ENCODE assay signal across 11 cellular contexts in genomic region chr11:69912911-69913451, GRCh38.
DNase-seq lines count a peak whose midpoint lies in the region; TF ChIP-seq lines count a peak whose summit lies in the region.
"Had no signal": no experiment of that assay in that cellular context is flagged by ENCODE, and none has a peak within 500 bp of the region (broad histone marks: within the 10 kb centered on the region; RNA-seq: fewer than 3 reads in every experiment).

No MANE protein-coding gene starts in this region.

- DNase-seq in Daoy (ENCODE audit: low read depth), result peak; percentile 49
- DNase-seq in T47D (ENCODE audit: low read depth in 1 of 2, low spot score in 1 of 2), result peak; percentile 59 to 62
- no peak for DNase-seq in neural crest cell (ENCODE audit: low read depth, low spot score)
- no peak for DNase-seq in activated gamma-delta T cell (lab: John Stamatoyannopoulos, UW)
- DNase-seq in GM20000 (ENCODE audit: low spot score), result no peak
- DNase-seq in NCI-H446 (lab: John Stamatoyannopoulos, UW), result no peak
- no peak for DNase-seq in kidney glomerular epithelial cell (lab: John Stamatoyannopoulos, UW)
- DNase-seq: activated T-cell treated with anti-CD3 and anti-CD28 coated beads, Interleukin-2, amount 50 U/mL, for 4 hours; NCI-H1092 treated with DMSO at 0.1 percent for 48 hours; stimulated activated CD4-positive, alpha-beta T cell treated with anti-CD3 and anti-CD28 coated beads, Interleukin-4, amount 100 ng/mL, for 4 hours had no signal

- H3K4me1 Mint-ChIP-seq in neural crest cell, result no peaks in the 10 kb centered on the region

- TF ChIP-seq EP300 in Ishikawa (IDR thresholded peaks at IDR 0.05; ENCODE audit: borderline replicate concordance), result no peak

- in situ Hi-C loops in T47D (cut with HindIII; ENCODE audit: low pct_unique_long_range_greater_than_20kb, low sequenced_read_pairs), result no loop called here

- H3K27me3 Mint-ChIP-seq in neural crest cell (ENCODE audit: low read depth), result peaks cover 29% of the 10 kb centered on the region

- H3K4me3 Mint-ChIP-seq in neural crest cell, result no peak overlapping the region
- H3K4me3 Mint-ChIP-seq: activated T-cell treated with anti-CD3 and anti-CD28 coated beads, Interleukin-2, amount 50 U/mL, for 4 hours had no signal

- no peaks in the 10 kb centered on the region for H3K36me3 Mint-ChIP-seq in neural crest cell (ENCODE audit: low read depth)

- no peaks in the 10 kb centered on the region for H3K9me3 Mint-ChIP-seq in neural crest cell
- H3K9me3 Mint-ChIP-seq: activated T-cell treated with anti-CD3 and anti-CD28 coated beads, Interleukin-2, amount 50 U/mL, for 4 hours had no signal

- TF ChIP-seq RAD21 in Ishikawa (IDR thresholded peaks at IDR 0.05; ENCODE audit: low read depth), result peak; percentile 40; the same call in 1 of the 2 replicates

- TF ChIP-seq CTCF in neural crest cell (conservative IDR thresholded peaks at IDR 0.05), result peak; percentile 34
- no peak for TF ChIP-seq CTCF in GM20000 (IDR thresholded peaks at IDR 0.05; ENCODE audit: extremely low read depth, missing control alignments)

- no peak overlapping the region for H3K27ac Mint-ChIP-seq in neural crest cell (ENCODE audit: unreplicated experiment)

TF ChIP-seq in Ishikawa, 13 proteins besides CTCF, POLR2A, EP300 and RAD21:
- TF ChIP-seq USF1 (IDR thresholded peaks at IDR 0.05), result peak; percentile 67
- TF ChIP-seq, protein P1, sequence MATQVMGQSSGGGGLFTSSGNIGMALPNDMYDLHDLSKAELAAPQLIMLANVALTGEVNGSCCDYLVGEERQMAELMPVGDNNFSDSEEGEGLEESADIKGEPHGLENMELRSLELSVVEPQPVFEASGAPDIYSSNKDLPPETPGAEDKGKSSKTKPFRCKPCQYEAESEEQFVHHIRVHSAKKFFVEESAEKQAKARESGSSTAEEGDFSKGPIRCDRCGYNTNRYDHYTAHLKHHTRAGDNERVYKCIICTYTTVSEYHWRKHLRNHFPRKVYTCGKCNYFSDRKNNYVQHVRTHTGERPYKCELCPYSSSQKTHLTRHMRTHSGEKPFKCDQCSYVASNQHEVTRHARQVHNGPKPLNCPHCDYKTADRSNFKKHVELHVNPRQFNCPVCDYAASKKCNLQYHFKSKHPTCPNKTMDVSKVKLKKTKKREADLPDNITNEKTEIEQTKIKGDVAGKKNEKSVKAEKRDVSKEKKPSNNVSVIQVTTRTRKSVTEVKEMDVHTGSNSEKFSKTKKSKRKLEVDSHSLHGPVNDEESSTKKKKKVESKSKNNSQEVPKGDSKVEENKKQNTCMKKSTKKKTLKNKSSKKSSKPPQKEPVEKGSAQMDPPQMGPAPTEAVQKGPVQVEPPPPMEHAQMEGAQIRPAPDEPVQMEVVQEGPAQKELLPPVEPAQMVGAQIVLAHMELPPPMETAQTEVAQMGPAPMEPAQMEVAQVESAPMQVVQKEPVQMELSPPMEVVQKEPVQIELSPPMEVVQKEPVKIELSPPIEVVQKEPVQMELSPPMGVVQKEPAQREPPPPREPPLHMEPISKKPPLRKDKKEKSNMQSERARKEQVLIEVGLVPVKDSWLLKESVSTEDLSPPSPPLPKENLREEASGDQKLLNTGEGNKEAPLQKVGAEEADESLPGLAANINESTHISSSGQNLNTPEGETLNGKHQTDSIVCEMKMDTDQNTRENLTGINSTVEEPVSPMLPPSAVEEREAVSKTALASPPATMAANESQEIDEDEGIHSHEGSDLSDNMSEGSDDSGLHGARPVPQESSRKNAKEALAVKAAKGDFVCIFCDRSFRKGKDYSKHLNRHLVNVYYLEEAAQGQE (IDR thresholded peaks at IDR 0.05; ENCODE audit: low read depth), result no peak
- no peak for TF ChIP-seq TCF12 (IDR thresholded peaks at IDR 0.05; ENCODE audit: low read depth)
- no peak for TF ChIP-seq EGR1 (IDR thresholded peaks at IDR 0.05)

Comparison
In these comparisons a context has a peak if more than half of its experiments do, and no peak if none do; other contexts are left out.
1. DNase-seq: peak in Daoy (single experiment) and T47D (2 of 2); none in neural crest cell (single experiment), activated gamma-delta T cell (single experiment), GM20000 (single experiment), NCI-H446 (0 of 2) and kidney glomerular epithelial cell (single experiment).